1 cellular context compared by ENCODE assay signal in the genomic region with DNA sequence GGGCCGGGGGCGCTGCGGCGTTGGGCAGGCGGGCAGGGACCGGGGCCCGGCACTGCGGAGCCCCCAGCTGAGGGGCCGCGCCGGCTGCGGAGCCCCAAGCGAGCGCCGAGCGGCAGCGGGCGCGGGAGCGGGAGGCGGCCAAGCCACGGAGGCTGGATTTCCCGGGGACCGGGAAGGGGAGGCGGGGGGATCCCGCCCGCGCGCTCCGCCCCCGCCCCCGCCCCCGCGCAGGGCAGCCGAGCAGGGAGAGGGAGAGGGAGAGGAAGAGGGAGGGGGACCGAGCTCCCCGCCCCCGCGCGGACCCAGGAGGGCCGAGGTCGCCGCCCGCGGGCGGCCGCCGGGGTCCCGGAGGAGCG.
TF ChIP-seq lines count a peak whose summit lies in the region.

A gene with protein sequence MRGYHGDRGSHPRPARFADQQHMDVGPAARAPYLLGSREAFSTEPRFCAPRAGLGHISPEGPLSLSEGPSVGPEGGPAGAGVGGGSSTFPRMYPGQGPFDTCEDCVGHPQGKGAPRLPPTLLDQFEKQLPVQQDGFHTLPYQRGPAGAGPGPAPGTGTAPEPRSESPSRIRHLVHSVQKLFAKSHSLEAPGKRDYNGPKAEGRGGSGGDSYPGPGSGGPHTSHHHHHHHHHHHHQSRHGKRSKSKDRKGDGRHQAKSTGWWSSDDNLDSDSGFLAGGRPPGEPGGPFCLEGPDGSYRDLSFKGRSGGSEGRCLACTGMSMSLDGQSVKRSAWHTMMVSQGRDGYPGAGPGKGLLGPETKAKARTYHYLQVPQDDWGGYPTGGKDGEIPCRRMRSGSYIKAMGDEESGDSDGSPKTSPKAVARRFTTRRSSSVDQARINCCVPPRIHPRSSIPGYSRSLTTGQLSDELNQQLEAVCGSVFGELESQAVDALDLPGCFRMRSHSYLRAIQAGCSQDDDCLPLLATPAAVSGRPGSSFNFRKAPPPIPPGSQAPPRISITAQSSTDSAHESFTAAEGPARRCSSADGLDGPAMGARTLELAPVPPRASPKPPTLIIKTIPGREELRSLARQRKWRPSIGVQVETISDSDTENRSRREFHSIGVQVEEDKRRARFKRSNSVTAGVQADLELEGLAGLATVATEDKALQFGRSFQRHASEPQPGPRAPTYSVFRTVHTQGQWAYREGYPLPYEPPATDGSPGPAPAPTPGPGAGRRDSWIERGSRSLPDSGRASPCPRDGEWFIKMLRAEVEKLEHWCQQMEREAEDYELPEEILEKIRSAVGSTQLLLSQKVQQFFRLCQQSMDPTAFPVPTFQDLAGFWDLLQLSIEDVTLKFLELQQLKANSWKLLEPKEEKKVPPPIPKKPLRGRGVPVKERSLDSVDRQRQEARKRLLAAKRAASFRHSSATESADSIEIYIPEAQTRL (minus strand): TSS at position 154 of the 356 bp plus-strand sequence. CDS start 24,267 bp downstream, outside the sequence.

TF ChIP-seq in endothelial cell of umbilical vein, 7 proteins besides CTCF, POLR2A, EP300 and RAD21 (continued from another document):
- no peak for TF ChIP-seq JUN (IDR thresholded peaks at IDR 0.05; ENCODE audit: borderline replicate concordance, insufficient read depth, insufficient read length, low read depth)
